Comparison of ENCODE assay signal across 24 cellular contexts in the genomic region with DNA sequence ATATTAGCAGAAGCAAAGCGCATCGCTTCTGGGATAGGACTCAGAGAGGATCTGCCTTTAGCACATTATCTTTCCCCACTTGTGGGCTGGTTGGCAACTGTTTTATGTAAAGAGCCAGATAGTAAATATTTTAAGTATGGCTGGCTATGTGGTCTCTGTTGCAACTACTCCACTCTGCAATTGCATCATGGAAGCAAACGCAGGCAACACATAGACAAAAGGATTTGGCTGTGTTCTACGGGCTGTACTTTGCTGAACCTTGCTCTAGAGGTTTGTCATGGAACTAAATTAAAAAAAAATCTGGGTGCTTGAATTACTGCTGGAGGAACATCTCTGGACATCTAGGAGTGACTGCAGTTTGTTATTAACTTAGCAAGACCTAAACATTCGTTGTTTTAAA.
"Had no signal": no experiment of that assay in that cellular context is flagged by ENCODE, and none has a peak within 500 bp of the region (broad histone marks: within the 10 kb centered on the region; RNA-seq: fewer than 3 reads in every experiment).

No MANE protein-coding gene starts in this region.

- DNase-seq: activated B cell treated with CpG ODN at 0.5 μM for 24 hours; activated CD4-positive, alpha-beta T cell treated with anti-CD3 and anti-CD28 coated beads for 48 hours; activated CD4-positive, alpha-beta T cell treated with anti-CD3 and anti-CD28 coated beads, Interleukin-2, amount 50 U/mL, for 1 hour; activated CD4-positive, alpha-beta T cell treated with anti-CD3 and anti-CD28 coated beads, Interleukin-2, amount 50 U/mL, for 48 hours; activated CD8-positive, alpha-beta memory T cell treated with anti-CD3 and anti-CD28 coated beads for 24 hours; activated CD8-positive, alpha-beta T cell treated with anti-CD3 and anti-CD28 coated beads for 36 hours; activated effector memory CD4-positive, alpha-beta T cell treated with Interleukin-2 at 50 U/mL for 16 hours; activated gamma-delta T cell treated with Interleukin-2 at 50 U/mL for 16 hours; activated naive CD4-positive, alpha-beta T cell treated with anti-CD3 and anti-CD28 coated beads, Interleukin-2, amount 50 U/mL, for 16 hours; activated naive CD4-positive, alpha-beta T cell treated with Interleukin-2 at 50 U/mL for 16 hours; activated T-cell treated with anti-CD3 and anti-CD28 coated beads, Interleukin-2, amount 50 U/mL, for 4 hours; amniotic stem cell; anterior cingulate cortex; brain microvascular endothelial cell; caudate nucleus; cortex of kidney; dermis blood vessel endothelial cell; effector CD4-positive, alpha-beta T cell; esophagus squamous epithelium; foreskin fibroblast; head of caudate nucleus; hypothalamus; T1000; WERI-Rb-1 had no signal
